In the genomic region with DNA sequence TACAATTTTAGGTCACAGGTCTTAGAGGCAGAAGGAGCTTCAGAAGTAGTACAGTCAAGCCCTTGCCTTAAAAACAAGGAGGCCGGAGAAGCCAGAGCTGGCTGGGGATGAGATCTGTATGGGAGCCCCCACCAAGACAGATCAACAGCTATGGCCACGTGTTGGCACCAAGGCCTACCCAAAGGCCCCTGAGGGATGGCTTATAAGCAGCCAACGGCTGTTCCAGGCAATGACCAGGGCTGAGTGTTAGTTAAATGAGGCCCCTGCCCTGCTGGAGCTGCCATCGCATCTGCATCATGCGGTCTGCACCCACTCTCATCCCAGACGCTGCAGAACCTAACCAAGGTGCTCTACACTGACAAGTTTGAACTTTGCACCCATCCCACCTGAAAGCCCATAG, we compare ENCODE assay signal across 11 cellular contexts. TPM values are rescaled to one million over a fixed set of nuclear protein-coding genes. Genes with fewer than 3 reads are reported as not detected.
A peak's percentile ranks its signal among the peaks of the same experiment; 100 is the strongest.
DNase-seq lines count a peak whose midpoint lies in the region; ATAC-seq and TF ChIP-seq lines count a peak whose summit lies in the region.
"Had no signal": no experiment of that assay in that cellular context is flagged by ENCODE, and none has a peak within 500 bp of the region (broad histone marks: within the 10 kb centered on the region; RNA-seq: fewer than 3 reads in every experiment).

No MANE protein-coding gene starts in this region.

- H3K9ac ChIP-seq in mesenchymal stem cell (ENCODE audit: low read length) = no peak overlapping the region

- peaks cover 31 to 41% of the 10 kb centered on the region in 2 experiments for H3K36me3 ChIP-seq in mesenchymal stem cell (ENCODE audit: control insufficient read depth in 1 of 2, insufficient read depth in 2 of 2, low read depth in 1 of 2, low read length in 2 of 2)
- H3K36me3 ChIP-seq in tibial artery = peaks cover 6 to 17% (median 11%) of the 10 kb centered on the region in 3 donors

- peak overlapping the region; percentile 10 to 32 for H3K18ac ChIP-seq in mesenchymal stem cell (ENCODE audit: low read depth in 1 of 2, low read length in 2 of 2)

- H3K4me3 ChIP-seq in mesenchymal stem cell (ENCODE audit: insufficient read depth in 1 of 2, low read depth in 1 of 2, low read length in 2 of 2) = no peak overlapping the region
- no peak overlapping the region for H3K4me3 ChIP-seq in tibial artery

- peak overlapping the region in 1 of 2 experiments; percentile 21 for H3K4ac ChIP-seq in mesenchymal stem cell (ENCODE audit: low read depth in 1 of 2, low read length in 2 of 2)

- no peak overlapping the region for H3K4me2 ChIP-seq in mesenchymal stem cell (ENCODE audit: low read length, poor library complexity, severe bottlenecking)

- DNase-seq in activated naive CD4-positive, alpha-beta T cell treated with anti-CD3 and anti-CD28 coated beads, Interleukin-2, amount 50 U/mL, for 16 hours = no peak
- no peak for DNase-seq in activated T-helper 1 cell treated with anti-CD3 and anti-CD28 coated beads, Interleukin-12 subunit alpha, Interleukin-12 subunit beta, Interleukin-2, Interleukin-4 antibody, amounts not matched to agents 30 ng/mL and 10 ng/mL and 1 ng/mL, durations not matched to agents 14 hours and 24 hours and 36 hours (ENCODE audit: low spot score)
- DNase-seq in mesenchymal stem cell (no peak), tibial artery (peak in 1 of 2 donors; percentile 60), cortex of kidney (lab: John Stamatoyannopoulos, UW) (no peak)
- DNase-seq: NCI-H1694 had no signal

- peak overlapping the region; percentile 52 for H2BK15ac ChIP-seq in mesenchymal stem cell (ENCODE audit: low read depth, poor library complexity, severe bottlenecking)

- peaks cover 62% of the 10 kb centered on the region for H3K4me1 Mint-ChIP-seq in activated naive CD4-positive, alpha-beta T cell treated with anti-CD3 and anti-CD28 coated beads, Interleukin-2, amount 50 U/mL, for 24 hours
- H3K4me1 Mint-ChIP-seq in activated T-helper 1 cell treated with anti-CD3 and anti-CD28 coated beads, Interleukin-12 subunit alpha, Interleukin-12 subunit beta, Interleukin-2, Interleukin-4 antibody, amounts not matched to agents 30 ng/mL and 10 ng/mL and 1 ng/mL, durations not matched to agents 14 hours and 24 hours and 36 hours (ENCODE audit: low read depth) = peaks cover 65% of the 10 kb centered on the region

- H3K27me3 ChIP-seq in mesenchymal stem cell (ENCODE audit: control insufficient read depth in 1 of 2, insufficient read depth in 1 of 2, low read length in 2 of 2) = no peaks in the 10 kb centered on the region
- H3K27me3 ChIP-seq in tibial artery = no peaks in the 10 kb centered on the region

- no peak overlapping the region for H4K91ac ChIP-seq in mesenchymal stem cell (ENCODE audit: low read length)

- H2AK5ac ChIP-seq in mesenchymal stem cell (ENCODE audit: low read length, severe bottlenecking) = peak overlapping the region; percentile 58

- H3K4me1 ChIP-seq in mesenchymal stem cell (ENCODE audit: control insufficient read depth, insufficient read depth, low read depth, low read length) = peaks cover 59% of the 10 kb centered on the region
- H3K4me1 ChIP-seq in tibial artery = peaks cover 6 to 92% (median 85%) of the 10 kb centered on the region in 4 donors

- H3K36me3 Mint-ChIP-seq in activated naive CD4-positive, alpha-beta T cell treated with anti-CD3 and anti-CD28 coated beads, Interleukin-2, amount 50 U/mL, for 24 hours = peaks cover 7% of the 10 kb centered on the region
- peaks cover 33% of the 10 kb centered on the region for H3K36me3 Mint-ChIP-seq in activated T-helper 1 cell treated with anti-CD3 and anti-CD28 coated beads, Interleukin-12 subunit alpha, Interleukin-12 subunit beta, Interleukin-2, Interleukin-4 antibody, amounts not matched to agents 30 ng/mL and 10 ng/mL and 1 ng/mL, durations not matched to agents 14 hours and 24 hours and 36 hours (ENCODE audit: low read depth)

- H3K27ac ChIP-seq in mesenchymal stem cell (ENCODE audit: low read length, poor library complexity, severe bottlenecking) (no peak overlapping the region), tibial artery (peak overlapping the region; percentile 80 to 85)

- H3K27ac Mint-ChIP-seq in activated naive CD4-positive, alpha-beta T cell treated with anti-CD3 and anti-CD28 coated beads, Interleukin-2, amount 50 U/mL, for 24 hours = peak overlapping the region; percentile 23
- H3K27ac Mint-ChIP-seq in activated T-helper 1 cell treated with anti-CD3 and anti-CD28 coated beads, Interleukin-12 subunit alpha, Interleukin-12 subunit beta, Interleukin-2, Interleukin-4 antibody, amounts not matched to agents 30 ng/mL and 10 ng/mL and 1 ng/mL, durations not matched to agents 14 hours and 24 hours and 36 hours = peak overlapping the region; percentile 12

- WGBS in mesenchymal stem cell = 78% methylated on average over 6 of the region's 6 CpGs

- intact Hi-C loops in activated T-helper 1 cell treated with anti-CD3 and anti-CD28 coated beads, Interleukin-12 subunit alpha, Interleukin-12 subunit beta, Interleukin-2, Interleukin-4 antibody, amounts not matched to agents 30 ng/mL and 10 ng/mL and 1 ng/mL, durations not matched to agents 14 hours and 24 hours and 36 hours (cut with micrococcal nuclease) = no loop called here
- intact Hi-C loops in tibial artery (cut with DNase I; ENCODE audit: low total_unique reads) = no loop called here

- H3K23ac ChIP-seq in mesenchymal stem cell (ENCODE audit: low read length in 2 of 2) = no peak overlapping the region

- no peak overlapping the region for H2BK120ac ChIP-seq in mesenchymal stem cell (ENCODE audit: low read depth, low read length)

- no peak overlapping the region for H3K4me3 Mint-ChIP-seq in activated naive CD4-positive, alpha-beta T cell treated with anti-CD3 and anti-CD28 coated beads, Interleukin-2, amount 50 U/mL, for 24 hours
- no peak overlapping the region for H3K4me3 Mint-ChIP-seq in activated T-helper 1 cell treated with anti-CD3 and anti-CD28 coated beads, Interleukin-12 subunit alpha, Interleukin-12 subunit beta, Interleukin-2, Interleukin-4 antibody, amounts not matched to agents 30 ng/mL and 10 ng/mL and 1 ng/mL, durations not matched to agents 14 hours and 24 hours and 36 hours
- H3K4me3 Mint-ChIP-seq: brain had no signal

- peak overlapping the region; percentile 11 to 51 for H2BK12ac ChIP-seq in mesenchymal stem cell (ENCODE audit: low read length in 2 of 2)

- H3K79me1 ChIP-seq in mesenchymal stem cell (replicated peaks; ENCODE audit: low read length, poor library complexity, severe bottlenecking) = peaks cover 48% of the 10 kb centered on the region

- peaks cover 4% of the 10 kb centered on the region for H3K9me3 ChIP-seq in mesenchymal stem cell (ENCODE audit: control insufficient read depth, low read length)
- H3K9me3 ChIP-seq in tibial artery = no peaks in the 10 kb centered on the region

- no peaks in the 10 kb centered on the region for H3K9me3 Mint-ChIP-seq in activated naive CD4-positive, alpha-beta T cell treated with anti-CD3 and anti-CD28 coated beads, Interleukin-2, amount 50 U/mL, for 24 hours
- peaks cover 6% of the 10 kb centered on the region for H3K9me3 Mint-ChIP-seq in activated T-helper 1 cell treated with anti-CD3 and anti-CD28 coated beads, Interleukin-12 subunit alpha, Interleukin-12 subunit beta, Interleukin-2, Interleukin-4 antibody, amounts not matched to agents 30 ng/mL and 10 ng/mL and 1 ng/mL, durations not matched to agents 14 hours and 24 hours and 36 hours
- H3K9me3 Mint-ChIP-seq: brain had no signal

- no peak for ATAC-seq in GM21390 (IDR thresholded peaks at IDR 0.05; ENCODE audit: unreplicated experiment)
- no peak for ATAC-seq in HG02852 (IDR thresholded peaks at IDR 0.05; ENCODE audit: unreplicated experiment)
- ATAC-seq: left lobe of liver had no signal

- peak overlapping the region; percentile 57 for H4K8ac ChIP-seq in mesenchymal stem cell (ENCODE audit: low read length)

- no peak overlapping the region for H2AFZ ChIP-seq in mesenchymal stem cell (ENCODE audit: low read depth, low read length)

- H2BK5ac ChIP-seq in mesenchymal stem cell (ENCODE audit: low read depth, low read length, poor library complexity, severe bottlenecking) = no peak overlapping the region

- H3K27me3 Mint-ChIP-seq in activated naive CD4-positive, alpha-beta T cell treated with anti-CD3 and anti-CD28 coated beads, Interleukin-2, amount 50 U/mL, for 24 hours = no peaks in the 10 kb centered on the region
- no peaks in the 10 kb centered on the region for H3K27me3 Mint-ChIP-seq in activated T-helper 1 cell treated with anti-CD3 and anti-CD28 coated beads, Interleukin-12 subunit alpha, Interleukin-12 subunit beta, Interleukin-2, Interleukin-4 antibody, amounts not matched to agents 30 ng/mL and 10 ng/mL and 1 ng/mL, durations not matched to agents 14 hours and 24 hours and 36 hours (ENCODE audit: insufficient read depth)
- H3K27me3 Mint-ChIP-seq: brain had no signal

- peak overlapping the region in 1 of 2 experiments; percentile 2 for H3K14ac ChIP-seq in mesenchymal stem cell (ENCODE audit: low read length in 2 of 2)

- no peak for TF ChIP-seq CTCF in tibial artery (IDR thresholded peaks at IDR 0.05)

RNA-seq across cellular contexts. Expression of a gene that starts 43.3 kb away (rescaled TPM):
- 68.7 and 69.1 TPM in 2 replicates for total RNA-seq in activated T-helper 1 cell treated with anti-CD3 and anti-CD28 coated beads, Interleukin-12 subunit alpha, Interleukin-12 subunit beta, Interleukin-2, Interleukin-4 antibody, amounts not matched to agents 30 ng/mL and 10 ng/mL and 1 ng/mL, durations not matched to agents 14 hours and 24 hours and 36 hours
- 25.6 TPM for polyA plus RNA-seq in mesenchymal stem cell (2013, experiment 1 of 2)
- 26.2 TPM for polyA plus RNA-seq in mesenchymal stem cell (2013, experiment 2 of 2)

RNA-seq across cellular contexts. Expression of a gene that starts 46.2 kb away (rescaled TPM):
- total RNA-seq in activated T-helper 1 cell treated with anti-CD3 and anti-CD28 coated beads, Interleukin-12 subunit alpha, Interleukin-12 subunit beta, Interleukin-2, Interleukin-4 antibody, amounts not matched to agents 30 ng/mL and 10 ng/mL and 1 ng/mL, durations not matched to agents 14 hours and 24 hours and 36 hours = 118 and 119 TPM in 2 replicates
- 2.0 TPM for polyA plus RNA-seq in mesenchymal stem cell (2013, experiment 1 of 2)
- 1.7 TPM for polyA plus RNA-seq in mesenchymal stem cell (2013, experiment 2 of 2)

RNA-seq across cellular contexts. Expression of a gene that starts 55.7 kb away (rescaled TPM):
- total RNA-seq in activated T-helper 1 cell treated with anti-CD3 and anti-CD28 coated beads, Interleukin-12 subunit alpha, Interleukin-12 subunit beta, Interleukin-2, Interleukin-4 antibody, amounts not matched to agents 30 ng/mL and 10 ng/mL and 1 ng/mL, durations not matched to agents 14 hours and 24 hours and 36 hours = not detected in 2 replicates
- polyA plus RNA-seq in mesenchymal stem cell (2013, experiment 1 of 2) = 0.15 TPM
- polyA plus RNA-seq in mesenchymal stem cell (2013, experiment 2 of 2) = 0.27 TPM
